ENCODE assay signal across 8 cellular contexts in genomic region chr17:47531228-47531820, GRCh38. TPM values are rescaled to one million over a fixed set of nuclear protein-coding genes. Genes with fewer than 3 reads are reported as not detected.
A peak's percentile ranks its signal among the peaks of the same experiment; 100 is the strongest.
DNase-seq lines count a peak whose midpoint lies in the region; ATAC-seq and TF ChIP-seq lines count a peak whose summit lies in the region.
"Not testable (repeated sequence)": the region's sequence is repeated elsewhere in the genome, so short reads cannot be mapped to it uniquely, and the experiment has no call there.

No MANE protein-coding gene starts in this region.

- not testable (repeated sequence) for DNase-seq in Calu3; fibroblast of pulmonary artery (ENCODE audit: low read depth)
- peak; percentile 43 for DNase-seq in GM20000 (ENCODE audit: low spot score)
- DNase-seq in Peyer's patch = peak in 1 of 3 donors; percentile 56
- DNase-seq in activated gamma-delta T cell (lab: John Stamatoyannopoulos, UW) = peak; percentile 21
- DNase-seq in mucosa of descending colon = peak in 1 of 3 donors; percentile 63
- DNase-seq in stimulated activated effector memory CD8-positive, alpha-beta T cell treated with anti-CD3 and anti-CD28 coated beads, Interleukin-12 subunit alpha, Interleukin-12 subunit beta, amount 100 ng/mL, for 72 hours (ENCODE audit: low spot score in 2 of 2) = peak; percentile 12 to 69

- not testable (repeated sequence) for H3K9me3 Mint-ChIP-seq in Calu3 (ENCODE audit: low read depth, unreplicated experiment); stimulated activated effector memory CD8-positive, alpha-beta T cell treated with anti-CD3 and anti-CD28 coated beads, Interleukin-12 subunit alpha, Interleukin-12 subunit beta, amount 100 ng/mL, for 72 hours

- H3K36me3 ChIP-seq in Peyer's patch; mucosa of descending colon (ENCODE audit: low read depth): not testable (repeated sequence)

- peaks cover 0 to 12% (median 2%) of the 10 kb centered on the region in 4 donors for H3K4me1 ChIP-seq in Peyer's patch
- H3K4me1 ChIP-seq in mucosa of descending colon (ENCODE audit: low read depth) = not testable (repeated sequence)

- H3K4me3 ChIP-seq in Peyer's patch = peak overlapping the region; percentile 61 to 83 (median 68)
- H3K4me3 ChIP-seq in fibroblast of pulmonary artery (replicated peaks; ENCODE audit: low read depth, low read length) = peak overlapping the region; percentile 67
- peak overlapping the region; percentile 48 for H3K4me3 ChIP-seq in mucosa of descending colon

- CTCF ChIA-PET in Calu3 (lab: Charles Lee) = interaction anchor here (0.6 kb wide), 2 partner anchors 31 to 36 kb away, joined by 3 to 15 read pairs; no protein-coding TSS in a partner anchor

- TF ChIP-seq CTCF in Calu3 (IDR thresholded peaks at IDR 0.05; ENCODE audit: unreplicated experiment); GM20000 (IDR thresholded peaks at IDR 0.05; ENCODE audit: extremely low read depth, missing control alignments); Peyer's patch (IDR thresholded peaks at IDR 0.05); fibroblast of pulmonary artery (IDR thresholded peaks at IDR 0.05; ENCODE audit: low read length, missing control alignments); mucosa of descending colon (IDR thresholded peaks at IDR 0.05): not testable (repeated sequence)

- peaks cover 50% of the 10 kb centered on the region for H3K36me3 Mint-ChIP-seq in Calu3 (ENCODE audit: insufficient read depth, unreplicated experiment)
- H3K36me3 Mint-ChIP-seq in stimulated activated effector memory CD8-positive, alpha-beta T cell treated with anti-CD3 and anti-CD28 coated beads, Interleukin-12 subunit alpha, Interleukin-12 subunit beta, amount 100 ng/mL, for 72 hours = peaks cover 30% of the 10 kb centered on the region

- H3K27ac Mint-ChIP-seq in Calu3 (ENCODE audit: unreplicated experiment) = peak overlapping the region; percentile 90
- H3K27ac Mint-ChIP-seq in stimulated activated effector memory CD8-positive, alpha-beta T cell treated with anti-CD3 and anti-CD28 coated beads, Interleukin-12 subunit alpha, Interleukin-12 subunit beta, amount 100 ng/mL, for 72 hours = peak overlapping the region; percentile 80

- peak overlapping the region; percentile 94 for H3K4me3 Mint-ChIP-seq in Calu3 (ENCODE audit: low read depth, unreplicated experiment)
- peak overlapping the region; percentile 85 for H3K4me3 Mint-ChIP-seq in stimulated activated effector memory CD8-positive, alpha-beta T cell treated with anti-CD3 and anti-CD28 coated beads, Interleukin-12 subunit alpha, Interleukin-12 subunit beta, amount 100 ng/mL, for 72 hours

- intact Hi-C loops in Calu3 (cut with micrococcal nuclease; ENCODE audit: unreplicated experiment); mucosa of descending colon (cut with DNase I, micrococcal nuclease): not testable (repeated sequence)

- BruUV-seq in Calu3 (replicated peaks; lab: Mats Ljungman, UMichigan) = not testable (repeated sequence)

- not testable (repeated sequence) for H3K27me3 Mint-ChIP-seq in Calu3 (ENCODE audit: unreplicated experiment)

- H3K27me3 ChIP-seq in Peyer's patch = not testable (repeated sequence)

- not testable (repeated sequence) for TF ChIP-seq POLR2A in Peyer's patch (IDR thresholded peaks at IDR 0.05)

- ATAC-seq in HG03139 (IDR thresholded peaks at IDR 0.05; ENCODE audit: unreplicated experiment) (peak; percentile 30), mucosa of descending colon (peak; percentile 64)
- peak; percentile 62 for ATAC-seq in stimulated activated effector memory CD8-positive, alpha-beta T cell treated with anti-CD3 and anti-CD28 coated beads, Interleukin-12 subunit alpha, Interleukin-12 subunit beta, amount 100 ng/mL, for 72 hours

- H3K4me1 Mint-ChIP-seq in Calu3 (ENCODE audit: low read depth, unreplicated experiment); stimulated activated effector memory CD8-positive, alpha-beta T cell treated with anti-CD3 and anti-CD28 coated beads, Interleukin-12 subunit alpha, Interleukin-12 subunit beta, amount 100 ng/mL, for 72 hours: not testable (repeated sequence)

- not testable (repeated sequence) for H3K9me3 ChIP-seq in Peyer's patch, mucosa of descending colon

- H3K27ac ChIP-seq in Peyer's patch = peak overlapping the region; percentile 87 to 96 (median 92)

RNA-seq across cellular contexts. Expression of gene NPEPPS, which starts 0.4 kb away (rescaled TPM):
- 331 and 342 TPM in 2 replicates for total RNA-seq in Calu3 (2022)
- total RNA-seq in Peyer's patch = 100 to 1,000 TPM; 124 to 207 (median 165) TPM
- 100 to 1,000 TPM; 138 to 187 (median 160) TPM for total RNA-seq in mucosa of descending colon
